25 cellular contexts compared by ENCODE assay signal in genomic region chr9:76218868-76219462, GRCh38.
DNase-seq lines count a peak whose midpoint lies in the region; ATAC-seq and TF ChIP-seq lines count a peak whose summit lies in the region.
"Had no signal": no experiment of that assay in that cellular context is flagged by ENCODE, and none has a peak within 500 bp of the region (broad histone marks: within the 10 kb centered on the region; RNA-seq: fewer than 3 reads in every experiment).

No MANE protein-coding gene starts in this region.

- H3K27ac ChIP-seq in H9 (ENCODE audit: insufficient read length, low read depth, low read length) (no peak overlapping the region), colonic mucosa (no peak overlapping the region), gastrocnemius medialis (no peak overlapping the region)
- H3K27ac ChIP-seq: heart right ventricle, HL-60, tibial nerve had no signal

- H3K9ac ChIP-seq in H9 (ENCODE audit: extremely low read depth, insufficient read length, low read length) (no peak overlapping the region), colonic mucosa (ENCODE audit: low read depth in 2 of 2, low read length in 2 of 2) (no peak overlapping the region)

- no peaks in the 10 kb centered on the region for H3K9me3 Mint-ChIP-seq in H9
- no peaks in the 10 kb centered on the region for H3K9me3 Mint-ChIP-seq in nephron
- H3K9me3 Mint-ChIP-seq: activated CD4-positive, alpha-beta memory T cell treated with anti-CD3 and anti-CD28 coated beads, Interleukin-2, amount 10 ng/mL, durations not matched to agents 7 days and 5 days had no signal

- H2BK20ac ChIP-seq in H9 (ENCODE audit: low read depth, low read length, poor library complexity, severe bottlenecking), result peak overlapping the region; percentile 26

- TF ChIP-seq CTCF in H9 (conservative IDR thresholded peaks at IDR 0.05) (no peak), nephron (IDR thresholded peaks at IDR 0.05; ENCODE audit: unreplicated experiment in 3 of 3) (no peak), colonic mucosa (IDR thresholded peaks at IDR 0.05) (no peak), gastrocnemius medialis (IDR thresholded peaks at IDR 0.05 in 4 of 5, conservative IDR thresholded peaks at IDR 0.05 in 1 of 5) (no peak)

- H2BK120ac ChIP-seq in H9 (ENCODE audit: low read depth, low read length, poor library complexity, severe bottlenecking), result no peak overlapping the region

- no peak overlapping the region for H3K56ac ChIP-seq in H9 (ENCODE audit: insufficient read length, low read depth, low read length)

- no peaks in the 10 kb centered on the region for H4K20me1 ChIP-seq in H9 (ENCODE audit: control insufficient read depth, insufficient read depth, insufficient read length)

- H3K4me1 Mint-ChIP-seq in H9 (peaks cover 10 to 11% of the 10 kb centered on the region in 2 experiments), nephron (peaks cover 35% of the 10 kb centered on the region)
- H3K4me1 Mint-ChIP-seq: activated CD4-positive, alpha-beta memory T cell treated with anti-CD3 and anti-CD28 coated beads, Interleukin-2, amount 10 ng/mL, durations not matched to agents 7 days and 5 days had no signal

- no peaks in the 10 kb centered on the region for H3K23me2 ChIP-seq in H9 (ENCODE audit: insufficient read length, low read depth, low read length, poor library complexity, severe bottlenecking)

- no peaks in the 10 kb centered on the region for H3K79me1 ChIP-seq in H9 (ENCODE audit: insufficient read depth, low read depth, low read length, poor library complexity, severe bottlenecking)

- H3K9me3 ChIP-seq in H9 (ENCODE audit: control insufficient read depth, low read depth, low read length) (no peaks in the 10 kb centered on the region), colonic mucosa (no peaks in the 10 kb centered on the region), gastrocnemius medialis (no peaks in the 10 kb centered on the region)
- H3K9me3 ChIP-seq: BE2C, HAP-1, heart right ventricle, tibial nerve had no signal

- intact Hi-C loops in colonic mucosa (cut with DNase I) (no loop called here), gastrocnemius medialis (cut with DNase I; ENCODE audit: low total_unique reads) (no loop called here)

- in situ Hi-C loops in gastrocnemius medialis (cut with MboI; ENCODE audit: low sequenced_read_pairs in 4 of 4), result no loop called here

- ATAC-seq in HG03095 (IDR thresholded peaks at IDR 0.05; ENCODE audit: unreplicated experiment) (no peak), gastrocnemius medialis (no peak)
- ATAC-seq: GM12878 had no signal

- no peak overlapping the region for H3K23ac ChIP-seq in H9 (ENCODE audit: insufficient read length, low read depth, low read length)

- H3K36me3 Mint-ChIP-seq in H9 (ENCODE audit: insufficient read depth in 1 of 3, low read depth in 3 of 3) (no peaks in the 10 kb centered on the region), nephron (ENCODE audit: low read depth) (no peaks in the 10 kb centered on the region)
- H3K36me3 Mint-ChIP-seq: activated naive CD8-positive, alpha-beta T cell had no signal

- H2BK15ac ChIP-seq in H9 (ENCODE audit: low read depth, low read length), result no peak overlapping the region

- no CpG with 5 or more reads among the region's 11 CpGs for WGBS in H9 (ENCODE audit: extremely low coverage, insufficient read length, low lambda C conversion rate)

- no peak overlapping the region for H3K14ac ChIP-seq in H9 (ENCODE audit: insufficient read depth, low read length)

- no peak overlapping the region for H3K4ac ChIP-seq in H9 (ENCODE audit: low read depth, low read length)

- no peak overlapping the region for H4K8ac ChIP-seq in H9 (replicated peaks; ENCODE audit: insufficient read length, low read depth, low read length)

- H3K27me3 ChIP-seq in H9 (ENCODE audit: insufficient read depth, low read length) (no peaks in the 10 kb centered on the region), colonic mucosa (no peaks in the 10 kb centered on the region), gastrocnemius medialis (no peaks in the 10 kb centered on the region)
- H3K27me3 ChIP-seq: BE2C, tibial nerve had no signal

- H2BK12ac ChIP-seq in H9 (ENCODE audit: insufficient read length, low read depth, low read length), result no peak overlapping the region

- H4K5ac ChIP-seq in H9 (ENCODE audit: insufficient read length, low read depth, low read length), result no peak overlapping the region

- H3K4me3 Mint-ChIP-seq in H9 (no peak overlapping the region), nephron (no peak overlapping the region)
- H3K4me3 Mint-ChIP-seq: activated CD4-positive, alpha-beta memory T cell treated with anti-CD3 and anti-CD28 coated beads, Interleukin-2, amount 10 ng/mL, durations not matched to agents 7 days and 5 days; activated naive CD8-positive, alpha-beta T cell had no signal

- H3K4me1 ChIP-seq in H9 (ENCODE audit: insufficient read depth, low read length) (no peaks in the 10 kb centered on the region; the same call in 1 of the 2 replicates), colonic mucosa (no peaks in the 10 kb centered on the region), gastrocnemius medialis (no peaks in the 10 kb centered on the region)
- H3K4me1 ChIP-seq: BE2C, HAP-1, tibial nerve had no signal

- no peak for TF ChIP-seq POLR2A in gastrocnemius medialis (IDR thresholded peaks at IDR 0.05)

- H3K27ac Mint-ChIP-seq in H9, result peak overlapping the region in 2 of 3 experiments; percentile 1 to 66; a peak in 1 of 7 replicates
- H3K27ac Mint-ChIP-seq in nephron, result peak overlapping the region in 2 of 3 experiments; percentile 6 to 36
- H3K27ac Mint-ChIP-seq: activated CD4-positive, alpha-beta memory T cell treated with anti-CD3 and anti-CD28 coated beads, Interleukin-2, amount 10 ng/mL, durations not matched to agents 7 days and 5 days; activated naive CD8-positive, alpha-beta T cell had no signal

- DNase-seq in A172 (ENCODE audit: low spot score), result peak; percentile 86
- no peak for DNase-seq in H9
- DNase-seq in ecto neural progenitor cell (ENCODE audit: low spot score), result peak; percentile 48
- no peak for DNase-seq in colonic mucosa
- no peak for DNase-seq in amniotic stem cell (lab: John Stamatoyannopoulos, UW)
- no peak for DNase-seq in gastrocnemius medialis
- DNase-seq: activated CD4-positive, alpha-beta memory T cell treated with anti-CD3 and anti-CD28 coated beads, Interleukin-2, amount 10 ng/mL, durations not matched to agents 7 days and 5 days; cerebellar nuclear complex; COR-L47; DMS79; effector CD4-positive, alpha-beta T cell; heart right ventricle; NCI-H1105 treated with DMSO at 0.1 percent for 48 hours; NCI-H2029; NCI-H226; NCI-H748 treated with DMSO at 0.1 percent for 48 hours; T1000 had no signal

- H3K36me3 ChIP-seq in colonic mucosa (no peaks in the 10 kb centered on the region), gastrocnemius medialis (no peaks in the 10 kb centered on the region)
- H3K36me3 ChIP-seq: BE2C, HAP-1, heart right ventricle, tibial nerve had no signal

- H3K4me2 ChIP-seq in H9 (ENCODE audit: insufficient read depth, insufficient read length, low read length), result no peak overlapping the region

- H2AFZ ChIP-seq in H9 (ENCODE audit: low read length), result no peak overlapping the region

- H3T11ph ChIP-seq in H9 (ENCODE audit: low read length), result no peak overlapping the region

- no peaks in the 10 kb centered on the region for H3K79me2 ChIP-seq in H9 (ENCODE audit: insufficient read depth, low read length)

- H2BK5ac ChIP-seq in H9 (ENCODE audit: insufficient read length, low read length), result no peak overlapping the region

- no peak overlapping the region for H3K18ac ChIP-seq in H9 (ENCODE audit: insufficient read length, low read depth, low read length)

- no peak overlapping the region for H4K91ac ChIP-seq in H9 (ENCODE audit: insufficient read length, low read depth, low read length)

- H2AK5ac ChIP-seq in H9 (ENCODE audit: insufficient read length, low read length), result no peak overlapping the region

- H3K27me3 Mint-ChIP-seq in H9 (ENCODE audit: low read depth), result no peaks in the 10 kb centered on the region
- peaks cover 9% of the 10 kb centered on the region for H3K27me3 Mint-ChIP-seq in nephron (ENCODE audit: low read depth)
- H3K27me3 Mint-ChIP-seq: activated CD4-positive, alpha-beta memory T cell treated with anti-CD3 and anti-CD28 coated beads, Interleukin-2, amount 10 ng/mL, durations not matched to agents 7 days and 5 days; activated naive CD8-positive, alpha-beta T cell had no signal

- H3K4me3 ChIP-seq in colonic mucosa (no peak overlapping the region), gastrocnemius medialis (no peak overlapping the region)
- H3K4me3 ChIP-seq: GM12878, HAP-1, heart right ventricle, tibial nerve had no signal

Comparison
In these comparisons a context has a peak if more than half of its experiments do, and no peak if none do; other contexts are left out.
1. DNase-seq: peak in A172 (single experiment) and ecto neural progenitor cell (single experiment); none in H9 (single experiment), colonic mucosa (single experiment), amniotic stem cell (single experiment) and gastrocnemius medialis (0 of 2).